ENCODE assay signal across 1 cellular context in genomic region chr17:78719630-78720298, GRCh38.
TF ChIP-seq lines count a peak whose summit lies in the region.

No MANE protein-coding gene starts in this region.

TF ChIP-seq in WTC11, 78 proteins besides CTCF, POLR2A, EP300 and RAD21 (continued from another document):
- TF ChIP-seq CBFB (CRISPR knock-in tag; IDR thresholded peaks at IDR 0.05; ENCODE audit: low read depth) (no peak), E2F4 (CRISPR knock-in tag; IDR thresholded peaks at IDR 0.05; ENCODE audit: borderline replicate concordance, low read depth) (no peak), NFYB (CRISPR knock-in tag; conservative IDR thresholded peaks at IDR 0.05; ENCODE audit: low read depth) (no peak)
